ENCODE assay signal across 9 cellular contexts in the genomic region with DNA sequence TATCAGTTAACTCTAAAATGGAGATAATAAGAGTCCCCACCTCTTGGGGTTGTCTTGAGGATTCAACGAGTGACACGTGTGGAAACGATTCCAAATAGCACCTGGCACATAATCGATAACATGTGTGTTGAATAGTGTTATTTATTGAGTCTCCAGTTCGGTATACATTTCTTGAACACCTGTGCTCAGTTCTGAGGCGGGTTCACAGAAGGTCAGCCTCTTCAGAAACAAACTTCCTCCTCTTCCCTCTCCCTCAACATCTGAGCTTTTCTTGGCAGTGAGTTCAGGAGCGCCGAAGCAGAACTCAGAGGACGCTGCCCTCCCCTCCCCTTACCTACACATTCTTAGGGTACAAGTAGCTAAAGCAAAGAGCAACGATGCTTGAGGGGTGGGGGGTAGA. TPM values are rescaled to one million over a fixed set of nuclear protein-coding genes. Genes with fewer than 3 reads are reported as not detected.
DNase-seq lines count a peak whose midpoint lies in the region; ATAC-seq, FAIRE-seq and TF ChIP-seq lines count a peak whose summit lies in the region.
"Had no signal": no experiment of that assay in that cellular context is flagged by ENCODE, and none has a peak within 500 bp of the region (broad histone marks: within the 10 kb centered on the region; RNA-seq: fewer than 3 reads in every experiment).

No MANE protein-coding gene starts in this region.

- peak; percentile 10 for DNase-seq in Caki2 (ENCODE audit: low read depth)
- peak; percentile 16 for DNase-seq in NAMALWA (ENCODE audit: low spot score)
- DNase-seq in H1 (ENCODE audit: low read depth in 1 of 2, low spot score in 2 of 2): no peak
- no peak for DNase-seq in osteoblast (ENCODE audit: insufficient read length, low spot score, missing footprints)
- no peak for DNase-seq in iPS-NIHi11 (ENCODE audit: low spot score)
- DNase-seq: cortex of kidney had no signal

- no peak overlapping the region for H3K4ac ChIP-seq in H1 (replicated peaks; ENCODE audit: insufficient read length, low read depth, low read length)

- no peak overlapping the region for H2AFZ ChIP-seq in H1 (ENCODE audit: low read length)
- H2AFZ ChIP-seq in osteoblast (ENCODE audit: low read length): no peak overlapping the region

- no peak overlapping the region for H4K8ac ChIP-seq in H1 (ENCODE audit: extremely low read depth, insufficient read depth, low read length)

- H2BK20ac ChIP-seq in H1 (ENCODE audit: low read length): no peak overlapping the region

- in situ Hi-C loops in Caki2 (cut with HindIII; ENCODE audit: low pct_unique_long_range_greater_than_20kb, low sequenced_read_pairs): no loop called here

- H3K18ac ChIP-seq in H1 (ENCODE audit: extremely low read depth, low read length): no peak overlapping the region

- no peak overlapping the region for H2AK5ac ChIP-seq in H1 (ENCODE audit: low read depth, low read length)

- ATAC-seq in HG03521 (IDR thresholded peaks at IDR 0.05; ENCODE audit: unreplicated experiment) (no peak), GM21526 (IDR thresholded peaks at IDR 0.05; ENCODE audit: low FRiP score, unreplicated experiment) (no peak), HG02588 (IDR thresholded peaks at IDR 0.05; ENCODE audit: unreplicated experiment) (no peak)

- peaks cover 0 to under 1% (median under 1%) of the 10 kb centered on the region in 4 experiments; a peak in 3 of 8 replicates for H3K36me3 ChIP-seq in H1 (ENCODE audit: control insufficient read depth in 2 of 4, insufficient read depth in 4 of 4, low read length in 3 of 4)
- no peaks in the 10 kb centered on the region for H3K36me3 ChIP-seq in osteoblast (ENCODE audit: insufficient read depth, low read length)

- no peak overlapping the region; a peak in 1 of 7 replicates for H3K9ac ChIP-seq in H1 (replicated peaks in 1 of 4; ENCODE audit: extremely low read depth in 1 of 4, low read depth in 3 of 4, low read length in 3 of 4)

- H3K4me3 ChIP-seq in H1 (ENCODE audit: extremely low read depth in 1 of 4, insufficient read depth in 2 of 4, low read depth in 3 of 4, low read length in 4 of 4) (peak overlapping the region; percentile 71 to 83 (median 78)), osteoblast (ENCODE audit: insufficient read depth, low read length) (peak overlapping the region; percentile 80)

- no peak for TF ChIP-seq RAD21 in H1 (IDR thresholded peaks at IDR 0.05 in 1 of 2, conservative IDR thresholded peaks at IDR 0.05 in 1 of 2; ENCODE audit: low read depth in 2 of 2, low read length in 2 of 2)

- H3K27me3 ChIP-seq in H1 (replicated peaks in 1 of 4; ENCODE audit: control insufficient read depth in 3 of 4, extremely low read depth in 1 of 4, insufficient read depth in 3 of 4, low read length in 3 of 4) (no peaks in the 10 kb centered on the region), osteoblast (ENCODE audit: insufficient read depth, low read length) (no peaks in the 10 kb centered on the region)

- H3K14ac ChIP-seq in H1 (ENCODE audit: insufficient read length): no peak overlapping the region

- H2BK15ac ChIP-seq in H1 (ENCODE audit: low read length): no peak overlapping the region

- TF ChIP-seq POLR2A in H1 (IDR thresholded peaks at IDR 0.05; ENCODE audit: control extremely low read depth in 1 of 2, low read depth in 2 of 2, low read length in 2 of 2): no peak

- H3K79me2 ChIP-seq in H1 (ENCODE audit: control insufficient read depth in 1 of 2, insufficient read depth in 2 of 2, low read length in 2 of 2) (peaks cover 4 to 38% of the 10 kb centered on the region in 2 experiments; a peak in 3 of 4 replicates), osteoblast (ENCODE audit: insufficient read depth, low read length) (peaks cover 31% of the 10 kb centered on the region)

- H4K5ac ChIP-seq in H1 (ENCODE audit: insufficient read length, low read depth, low read length): no peak overlapping the region

- no peak overlapping the region for H2BK12ac ChIP-seq in H1 (ENCODE audit: low read depth, low read length)

- no peak overlapping the region for H3K56ac ChIP-seq in H1 (replicated peaks; ENCODE audit: insufficient read length, low read depth, low read length)

- peak overlapping the region; percentile 61 to 86 for H3K4me2 ChIP-seq in H1 (ENCODE audit: insufficient read depth in 1 of 2, low read depth in 2 of 2, low read length in 2 of 2)
- H3K4me2 ChIP-seq in osteoblast (ENCODE audit: insufficient read depth, low read length): peak overlapping the region; percentile 82

- TF ChIP-seq CTCF in H1 (IDR thresholded peaks at IDR 0.05; ENCODE audit: control extremely low read depth in 1 of 3, insufficient read depth in 1 of 3, low read depth in 1 of 3, low read length in 3 of 3) (no peak), osteoblast (IDR thresholded peaks at IDR 0.05; ENCODE audit: extremely low read depth, low read depth, low read length) (no peak)

- TF ChIP-seq EP300 in H1 (IDR thresholded peaks at IDR 0.05; ENCODE audit: borderline replicate concordance in 1 of 2, low read depth in 2 of 2, low read length in 2 of 2): no peak

- CTCF ChIA-PET in H1 (lab: Charles Lee; ENCODE audit: partially characterized antibody): no interaction called here

- no peak overlapping the region for H4K91ac ChIP-seq in H1 (replicated peaks; ENCODE audit: insufficient read length, low read length)

- H3K27ac ChIP-seq in H1 (ENCODE audit: low read depth, low read length): no peak overlapping the region
- H3K27ac ChIP-seq in osteoblast (ENCODE audit: low read depth, low read length): peak overlapping the region; percentile 69

- H4K20me1 ChIP-seq in H1 (replicated peaks in 1 of 2; ENCODE audit: control insufficient read depth in 1 of 2, insufficient read depth in 2 of 2, low read length in 2 of 2) (no peaks in the 10 kb centered on the region), osteoblast (ENCODE audit: insufficient read depth, low read length) (no peaks in the 10 kb centered on the region)

- H2BK120ac ChIP-seq in H1 (replicated peaks; ENCODE audit: low read depth, low read length): no peak overlapping the region

- POLR2A ChIA-PET in H1 (lab: Charles Lee; ENCODE audit: partially characterized antibody): no interaction called here

- H3K4me1 ChIP-seq in H1 (replicated peaks in 1 of 4; ENCODE audit: control insufficient read depth in 3 of 4, insufficient read depth in 4 of 4, low read length in 3 of 4) (peaks cover 0 to 3% (median 0%) of the 10 kb centered on the region in 4 experiments; a peak in 2 of 7 replicates), osteoblast (ENCODE audit: insufficient read depth, low read length) (peaks cover 5% of the 10 kb centered on the region)

- no peak for FAIRE-seq in H1 (lab: Jason Lieb, UNC)

- no peaks in the 10 kb centered on the region for H3K9me3 ChIP-seq in H1 (ENCODE audit: insufficient read depth in 2 of 2, low read depth in 1 of 2, low read length in 1 of 2)
- H3K9me3 ChIP-seq in osteoblast (ENCODE audit: low read depth, low read length): no peaks in the 10 kb centered on the region

- 52% methylated on average over 6 of the region's 10 CpGs; no CpG with 5 or more reads in 1 of the 2 experiments for WGBS in H1 (ENCODE audit: extremely low coverage in 1 of 2, insufficient coverage in 1 of 2, insufficient read length in 1 of 2, insufficient replicate concordance in 2 of 2, low coverage in 1 of 2, low lambda C conversion rate in 2 of 2, missing lambda C conversion rate in 1 of 2), 2 experiments

- H3K79me1 ChIP-seq in H1 (ENCODE audit: low read depth, low read length): no peaks in the 10 kb centered on the region; the same call in 1 of the 2 replicates

- H3K23me2 ChIP-seq in H1 (ENCODE audit: low read depth, low read length): peaks cover 2% of the 10 kb centered on the region; the same call in 1 of the 2 replicates

- no peak overlapping the region for H2BK5ac ChIP-seq in H1 (ENCODE audit: low read depth, low read length)

- no peak overlapping the region for H3K23ac ChIP-seq in H1 (ENCODE audit: insufficient read length)

TF ChIP-seq in H1, 55 proteins besides CTCF, POLR2A, EP300 and RAD21 (continues in another document):
- TF ChIP-seq TEAD4 (IDR thresholded peaks at IDR 0.05; ENCODE audit: low read depth, low read length) (no peak), SIN3A (conservative IDR thresholded peaks at IDR 0.05 in 1 of 2, IDR thresholded peaks at IDR 0.05 in 1 of 2; ENCODE audit: low read depth in 1 of 2, low read length in 2 of 2) (no peak), ASH2L (IDR thresholded peaks at IDR 0.05; ENCODE audit: low read length) (no peak), JUN (IDR thresholded peaks at IDR 0.05; ENCODE audit: low read depth, low read length) (no peak), HDAC2 (IDR thresholded peaks at IDR 0.05; ENCODE audit: borderline replicate concordance in 1 of 2, low read depth in 2 of 2, low read length in 2 of 2) (no peak), CHD2 (IDR thresholded peaks at IDR 0.05; ENCODE audit: low read length) (no peak), SRF (IDR thresholded peaks at IDR 0.05; ENCODE audit: low read depth, low read length) (no peak), NRF1 (IDR thresholded peaks at IDR 0.05; ENCODE audit: low read depth, low read length) (no peak), CREB1 (IDR thresholded peaks at IDR 0.05) (no peak), CHD1 (IDR thresholded peaks at IDR 0.05; ENCODE audit: low read depth, low read length) (no peak), KDM5A (IDR thresholded peaks at IDR 0.05; ENCODE audit: low read length) (no peak)
- TF ChIP-seq, protein P1, sequence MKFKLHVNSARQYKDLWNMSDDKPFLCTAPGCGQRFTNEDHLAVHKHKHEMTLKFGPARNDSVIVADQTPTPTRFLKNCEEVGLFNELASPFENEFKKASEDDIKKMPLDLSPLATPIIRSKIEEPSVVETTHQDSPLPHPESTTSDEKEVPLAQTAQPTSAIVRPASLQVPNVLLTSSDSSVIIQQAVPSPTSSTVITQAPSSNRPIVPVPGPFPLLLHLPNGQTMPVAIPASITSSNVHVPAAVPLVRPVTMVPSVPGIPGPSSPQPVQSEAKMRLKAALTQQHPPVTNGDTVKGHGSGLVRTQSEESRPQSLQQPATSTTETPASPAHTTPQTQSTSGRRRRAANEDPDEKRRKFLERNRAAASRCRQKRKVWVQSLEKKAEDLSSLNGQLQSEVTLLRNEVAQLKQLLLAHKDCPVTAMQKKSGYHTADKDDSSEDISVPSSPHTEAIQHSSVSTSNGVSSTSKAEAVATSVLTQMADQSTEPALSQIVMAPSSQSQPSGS (IDR thresholded peaks at IDR 0.05; ENCODE audit: low read length): no peak

RNA-seq across cellular contexts. Expression of gene PDHA1, which starts 0.9 kb away (rescaled TPM):
- total RNA-seq in Caki2 (2014; rRNA removed; shearing (Covaris generic); ENCODE audit: low replicate concordance): 126 and 191 TPM in 2 replicates
- total RNA-seq in H1 (2021; fragmentation: NEBNext Ultra II Directional; extraction: Animal tissue kit (Norgen Biotek cat#: 25700)): 206 and 225 TPM in 2 replicates
- polyA plus RNA-seq in H1 (2011; rRNA removed): 71.8 and 128 TPM in 2 replicates
- 189 TPM for polyA plus RNA-seq in H1 (2011; cell fraction: cytosol; rRNA removed)
- 111 TPM for polyA plus RNA-seq in H1 (2011; cell fraction: nucleus; rRNA removed)
- 192 to 226 TPM (median 212 TPM) in 4 replicates for polyA plus RNA-seq in H1 (2012, experiment 1 of 2)
- 37.3 TPM for polyA plus RNA-seq in H1 (2012, experiment 2 of 2)
- polyA plus RNA-seq in H1 (2013, experiment 1 of 2): 65.5 TPM
- 56.5 TPM for polyA plus RNA-seq in H1 (2013, experiment 2 of 2)
- polyA minus RNA-seq in H1 (2011; rRNA and poly(A)+ RNA removed): 99.0 and 100 TPM in 2 replicates
- 72.7 TPM for polyA minus RNA-seq in H1 (2011; cell fraction: cytosol; rRNA and poly(A)+ RNA removed)
- 30.6 TPM for polyA minus RNA-seq in H1 (2011; cell fraction: nucleus; rRNA and poly(A)+ RNA removed)
- 26.4 and 35.7 TPM in 2 replicates for total RNA-seq in osteoblast

Comparison
In these comparisons a context has a peak if more than half of its experiments do, and no peak if none do; other contexts are left out.
1. DNase-seq: peak in Caki2 (single experiment) and NAMALWA (single experiment); none in H1 (0 of 2), osteoblast (single experiment) and iPS-NIHi11 (single experiment).